ENCODE assay signal across 17 cellular contexts in genomic region chr9:135878528-135879236, GRCh38.
"Had no signal": no experiment of that assay in that cellular context is flagged by ENCODE, and none has a peak within 500 bp of the region (broad histone marks: within the 10 kb centered on the region; RNA-seq: fewer than 3 reads in every experiment).

No MANE protein-coding gene starts in this region.

- H3K9me3 Mint-ChIP-seq: activated CD4-positive, alpha-beta T cell treated with anti-CD3 and anti-CD28 coated beads, Interleukin-2, amount 10 ng/mL, durations not matched to agents 7 days and 5 days; activated naive CD4-positive, alpha-beta T cell treated with anti-CD3 and anti-CD28 coated beads, Interleukin-2, amount 10 ng/mL, durations not matched to agents 7 days and 5 days; activated T-helper 2 cell treated with anti-CD3 and anti-CD28 coated beads, Interferon-gamma antibody, Interleukin-2, Interleukin-4, amounts not matched to agents 10 μg/mL and 5 μg/mL and 100 μg/mL, durations not matched to agents 14 hours and 24 hours and 36 hours; memory B cell; natural killer cell treated with Interleukin-12 subunit alpha and Interleukin-12 subunit beta and Interleukin-15 and Interleukin-18, amount 100 ng/mL, for 72 hours; stimulated activated naive CD8-positive, alpha-beta T cell treated with anti-CD3 and anti-CD28 coated beads, Interleukin-15, amount 100 ng/mL, for 72 hours; type B pancreatic cell had no signal

- H3K4me3 ChIP-seq: gastrocnemius medialis, heart right ventricle, left lung, prostate gland had no signal

- H3K27ac Mint-ChIP-seq: activated CD4-positive, alpha-beta T cell treated with anti-CD3 and anti-CD28 coated beads, Interleukin-2, amount 10 ng/mL, durations not matched to agents 7 days and 5 days; activated naive CD4-positive, alpha-beta T cell treated with anti-CD3 and anti-CD28 coated beads, Interleukin-2, amount 10 ng/mL, durations not matched to agents 7 days and 5 days; activated T-helper 2 cell treated with anti-CD3 and anti-CD28 coated beads, Interferon-gamma antibody, Interleukin-2, Interleukin-4, amounts not matched to agents 10 μg/mL and 5 μg/mL and 100 μg/mL, durations not matched to agents 14 hours and 24 hours and 36 hours; memory B cell; natural killer cell treated with Interleukin-12 subunit alpha and Interleukin-12 subunit beta and Interleukin-15 and Interleukin-18, amount 100 ng/mL, for 72 hours; stimulated activated naive CD8-positive, alpha-beta T cell treated with anti-CD3 and anti-CD28 coated beads, Interleukin-15, amount 100 ng/mL, for 72 hours; type B pancreatic cell had no signal

- H3K9me3 ChIP-seq: gastrocnemius medialis, heart right ventricle, left lung, prostate gland had no signal

- H3K4me3 Mint-ChIP-seq: activated CD4-positive, alpha-beta T cell treated with anti-CD3 and anti-CD28 coated beads, Interleukin-2, amount 10 ng/mL, durations not matched to agents 7 days and 5 days; activated naive CD4-positive, alpha-beta T cell treated with anti-CD3 and anti-CD28 coated beads, Interleukin-2, amount 10 ng/mL, durations not matched to agents 7 days and 5 days; memory B cell; natural killer cell treated with Interleukin-12 subunit alpha and Interleukin-12 subunit beta and Interleukin-15 and Interleukin-18, amount 100 ng/mL, for 72 hours; stimulated activated naive CD8-positive, alpha-beta T cell treated with anti-CD3 and anti-CD28 coated beads, Interleukin-15, amount 100 ng/mL, for 72 hours; type B pancreatic cell had no signal

- H3K36me3 ChIP-seq: prostate gland had no signal

- ATAC-seq: left lung; natural killer cell treated with Interleukin-12 subunit alpha and Interleukin-12 subunit beta and Interleukin-15 and Interleukin-18, amount 100 ng/mL, for 72 hours; stimulated activated naive CD8-positive, alpha-beta T cell treated with anti-CD3 and anti-CD28 coated beads, Interleukin-15, amount 100 ng/mL, for 72 hours had no signal

- H3K27me3 Mint-ChIP-seq: activated CD4-positive, alpha-beta T cell treated with anti-CD3 and anti-CD28 coated beads, Interleukin-2, amount 10 ng/mL, durations not matched to agents 7 days and 5 days; activated naive CD4-positive, alpha-beta T cell treated with anti-CD3 and anti-CD28 coated beads, Interleukin-2, amount 10 ng/mL, durations not matched to agents 7 days and 5 days; memory B cell; natural killer cell treated with Interleukin-12 subunit alpha and Interleukin-12 subunit beta and Interleukin-15 and Interleukin-18, amount 100 ng/mL, for 72 hours; stimulated activated naive CD8-positive, alpha-beta T cell treated with anti-CD3 and anti-CD28 coated beads, Interleukin-15, amount 100 ng/mL, for 72 hours; type B pancreatic cell had no signal

- H3K36me3 Mint-ChIP-seq: natural killer cell treated with Interleukin-12 subunit alpha and Interleukin-12 subunit beta and Interleukin-15 and Interleukin-18, amount 100 ng/mL, for 72 hours had no signal

- DNase-seq: activated CD4-positive, alpha-beta T cell treated with anti-CD3 and anti-CD28 coated beads, Interleukin-2, amount 10 ng/mL, durations not matched to agents 7 days and 5 days; activated CD4-positive, CD25-positive, alpha-beta regulatory T cell; activated naive CD4-positive, alpha-beta T cell treated with anti-CD3 and anti-CD28 coated beads, Interleukin-2, amount 10 ng/mL, durations not matched to agents 7 days and 5 days; central memory CD4-positive, alpha-beta T cell; cortex of kidney; effector CD8-positive, alpha-beta T cell; gastrocnemius medialis; heart right ventricle; left lung; occipital lobe; right cardiac atrium; stimulated activated naive CD8-positive, alpha-beta T cell treated with anti-CD3 and anti-CD28 coated beads, Interleukin-15, amount 100 ng/mL, for 72 hours had no signal

- H3K27ac ChIP-seq: heart right ventricle, left lung, prostate gland had no signal

- H3K4me1 ChIP-seq: left lung, prostate gland had no signal

- H3K27me3 ChIP-seq: gastrocnemius medialis, heart right ventricle, left lung had no signal
